In genomic region chrX:1661922-1662221, GRCh38 we compare ENCODE assay signal across 9 cellular contexts. TPM values are rescaled to one million over a fixed set of nuclear protein-coding genes. Genes with fewer than 3 reads are reported as not detected.
DNase-seq lines count a peak whose midpoint lies in the region; ATAC-seq and TF ChIP-seq lines count a peak whose summit lies in the region.
"Had no signal": no experiment of that assay in that cellular context is flagged by ENCODE, and none has a peak within 500 bp of the region (broad histone marks: within the 10 kb centered on the region; RNA-seq: fewer than 3 reads in every experiment).

No MANE protein-coding gene starts in this region.

- peak overlapping the region; percentile 68 for H3K27ac ChIP-seq in CD4-positive, alpha-beta memory T cell (ENCODE audit: low read depth, low read length)
- no peak overlapping the region for H3K27ac ChIP-seq in PC-9

- H3K4me3 ChIP-seq in CD4-positive, alpha-beta memory T cell (ENCODE audit: low read length in 2 of 2), result peak overlapping the region in 1 of 2 donors; percentile 60
- H3K4me3 ChIP-seq in PC-9, result no peak overlapping the region

- DNase-seq in CD4-positive, alpha-beta memory T cell, result no peak
- DNase-seq in T-helper 17 cell (no peak), mesenteric fat pad (ENCODE audit: low spot score) (peak; percentile 78), NCI-H526 treated with DMSO at 0.1 percent for 48 hours (lab: John Stamatoyannopoulos, UW) (no peak), PC-9 (no peak)
- no peak for DNase-seq in effector CD8-positive, alpha-beta T cell (lab: John Stamatoyannopoulos, UW)
- DNase-seq: HFFc6 had no signal

- no peak overlapping the region for H2AFZ ChIP-seq in PC-9

- no peaks in the 10 kb centered on the region for H3F3A ChIP-seq in PC-9 (ENCODE audit: insufficient read depth, low read depth)

- no peak for TF ChIP-seq CTCF in PC-9 (conservative IDR thresholded peaks at IDR 0.05)

- intact Hi-C loops in CD4-positive, alpha-beta memory T cell (cut with micrococcal nuclease), result loop anchor here (1.0 to 10.0 kb wide), 7 partner anchors 70 to 1277 kb away; partner anchors contain the start of genes AKAP17A, CD99, PPP2R3B and SLC25A6
- intact Hi-C loops in PC-9 (cut with micrococcal nuclease; ENCODE audit: unreplicated experiment), result no loop called here

- H3K27me3 ChIP-seq in CD4-positive, alpha-beta memory T cell (ENCODE audit: insufficient read depth, low read length), result no peaks in the 10 kb centered on the region
- peaks cover 37% of the 10 kb centered on the region for H3K27me3 ChIP-seq in PC-9 (ENCODE audit: insufficient read depth, low read depth)

- peaks cover 0 to 6% (median 0%) of the 10 kb centered on the region in 8 donors for H3K9me3 Mint-ChIP-seq in CD4-positive, alpha-beta memory T cell

- H3K79me2 ChIP-seq in PC-9 (ENCODE audit: low read depth), result no peaks in the 10 kb centered on the region

- no peak overlapping the region for H3K4me2 ChIP-seq in PC-9

- peaks cover 8% of the 10 kb centered on the region for H3K36me3 ChIP-seq in CD4-positive, alpha-beta memory T cell (ENCODE audit: insufficient read depth, low read length)
- no peaks in the 10 kb centered on the region for H3K36me3 ChIP-seq in PC-9 (ENCODE audit: low read depth)

- H3K27ac Mint-ChIP-seq in CD4-positive, alpha-beta memory T cell, result peak overlapping the region in 6 of 7 donors; percentile 87 to 99 (median 98)
- H3K27ac Mint-ChIP-seq in T-helper 17 cell, result peak overlapping the region; percentile 90
- H3K27ac Mint-ChIP-seq: HFFc6 had no signal

- POLR2A ChIA-PET in CD4-positive, alpha-beta memory T cell (lab: Charles Lee; ENCODE audit: partially characterized antibody), result no interaction called here
- POLR2A ChIA-PET in PC-9 (lab: Charles Lee; ENCODE audit: unreplicated experiment), result no interaction called here

- H3K4me1 ChIP-seq in CD4-positive, alpha-beta memory T cell (ENCODE audit: insufficient read depth, low read length), result peaks cover 52% of the 10 kb centered on the region
- H3K4me1 ChIP-seq in PC-9 (replicated peaks; ENCODE audit: insufficient read depth), result no peaks in the 10 kb centered on the region

- ATAC-seq in GM21515 (IDR thresholded peaks at IDR 0.05; ENCODE audit: unreplicated experiment) (peak; percentile 24), T-helper 17 cell (peak; percentile 35), GM21360 (IDR thresholded peaks at IDR 0.05; ENCODE audit: unreplicated experiment) (no peak)

- CTCF ChIA-PET in CD4-positive, alpha-beta memory T cell (lab: Charles Lee; ENCODE audit: partially characterized antibody), result no interaction called here
- CTCF ChIA-PET in PC-9 (lab: Charles Lee), result no interaction called here

- peak overlapping the region in 7 of 8 donors; percentile 83 to 95 (median 90) for H3K4me3 Mint-ChIP-seq in CD4-positive, alpha-beta memory T cell
- peak overlapping the region; percentile 77 for H3K4me3 Mint-ChIP-seq in T-helper 17 cell
- H3K4me3 Mint-ChIP-seq: HFFc6 had no signal

- no peaks in the 10 kb centered on the region for H4K20me1 ChIP-seq in PC-9 (ENCODE audit: insufficient read depth)

- H3K27me3 Mint-ChIP-seq in CD4-positive, alpha-beta memory T cell, result no peaks in the 10 kb centered on the region
- no peaks in the 10 kb centered on the region for H3K27me3 Mint-ChIP-seq in T-helper 17 cell

- H3K9me2 ChIP-seq in PC-9 (ENCODE audit: insufficient read depth), result no peaks in the 10 kb centered on the region

- H3K9me3 ChIP-seq in CD4-positive, alpha-beta memory T cell (ENCODE audit: control insufficient read depth in 1 of 2, low read length in 2 of 2), result no peaks in the 10 kb centered on the region
- H3K9me3 ChIP-seq in T-helper 17 cell (ENCODE audit: control insufficient read depth, low read length, poor library complexity, severe bottlenecking) (no peaks in the 10 kb centered on the region), PC-9 (ENCODE audit: insufficient read depth, low read depth) (no peaks in the 10 kb centered on the region)

- H3K4me1 Mint-ChIP-seq in CD4-positive, alpha-beta memory T cell, result peaks cover 37 to 75% (median 53%) of the 10 kb centered on the region in 4 donors
- H3K4me1 Mint-ChIP-seq in T-helper 17 cell, result peaks cover 34% of the 10 kb centered on the region

- H3K36me3 Mint-ChIP-seq in CD4-positive, alpha-beta memory T cell, result peaks cover 28 to 44% of the 10 kb centered on the region in 2 donors
- no peaks in the 10 kb centered on the region for H3K36me3 Mint-ChIP-seq in T-helper 17 cell (ENCODE audit: low read depth)

- BruUV-seq in PC-9 (replicated peaks; lab: Mats Ljungman, UMichigan), result no TSS peak

RNA-seq across cellular contexts. Expression of gene ASMT, which starts 47.0 kb away (rescaled TPM):
- not detected for total RNA-seq in CD4-positive, alpha-beta memory T cell
- 1 to 10 TPM in 1 of 2 donors, under 1 TPM in 1; 0.35 to 1.0 TPM for polyA plus RNA-seq in CD4-positive, alpha-beta memory T cell
- total RNA-seq in T-helper 17 cell, result under 1 TPM; 0.52 to 0.57 TPM
- not detected for total RNA-seq in mesenteric fat pad
- total RNA-seq in PC-9 (2021), result not detected in 2 replicates
